In the genomic region with DNA sequence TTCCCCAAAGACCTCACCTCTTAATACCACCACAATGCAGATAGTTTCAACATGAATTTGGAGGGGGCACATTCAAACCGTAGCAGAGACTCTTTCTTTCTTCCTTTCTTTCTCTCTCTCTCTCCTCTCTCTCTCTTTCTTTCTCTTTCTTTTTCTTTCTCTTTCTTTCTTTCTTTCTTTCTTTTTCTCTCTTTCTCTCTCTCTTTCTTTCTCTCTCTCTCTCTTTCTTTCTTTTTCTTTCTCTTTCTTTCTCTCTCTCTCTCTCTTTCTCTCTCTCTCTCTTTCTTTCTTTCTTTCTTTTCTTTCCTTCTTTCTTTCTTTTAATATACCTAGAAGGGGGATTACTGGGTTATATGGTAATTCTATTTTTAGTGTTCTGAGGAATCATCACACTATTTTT, we compare ENCODE assay signal across 4 cellular contexts. TPM values are rescaled to one million over a fixed set of nuclear protein-coding genes. Genes with fewer than 3 reads are reported as not detected.
"Had no signal": no experiment of that assay in that cellular context is flagged by ENCODE, and none has a peak within 500 bp of the region (broad histone marks: within the 10 kb centered on the region; RNA-seq: fewer than 3 reads in every experiment).

No MANE protein-coding gene starts in this region.

RNA-seq across cellular contexts. Expression of a gene that starts 11.2 kb away (rescaled TPM):
- total RNA-seq: chondrocyte, MCF 10A, RPMI7951 had no signal
- polyA plus RNA-seq: aorta had no signal
